In the genomic region with DNA sequence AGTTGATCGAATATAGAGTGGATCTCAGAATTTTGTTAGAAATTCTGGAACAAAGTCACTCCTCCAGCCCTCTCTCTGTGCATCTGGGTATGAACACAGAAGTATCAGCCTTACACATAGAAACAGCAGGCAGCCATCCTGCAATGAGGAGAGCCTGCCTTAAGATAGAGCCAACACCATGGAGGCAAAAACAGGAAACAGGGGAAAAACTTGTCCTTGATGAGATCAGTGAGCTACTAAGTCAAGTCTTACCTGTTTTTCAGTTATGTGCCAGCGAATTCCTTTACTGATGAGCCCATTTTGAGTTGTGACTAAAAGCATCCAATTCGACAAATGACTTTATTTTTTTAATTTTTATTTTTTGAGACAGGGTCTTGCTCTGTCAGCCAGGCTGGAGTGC, we compare ENCODE assay signal across 26 cellular contexts. TPM values are rescaled to one million over a fixed set of nuclear protein-coding genes. Genes with fewer than 3 reads are reported as not detected.
"Had no signal": no experiment of that assay in that cellular context is flagged by ENCODE, and none has a peak within 500 bp of the region (broad histone marks: within the 10 kb centered on the region; RNA-seq: fewer than 3 reads in every experiment).

No MANE protein-coding gene starts in this region.

- H3K4me3 Mint-ChIP-seq: immature natural killer cell; natural killer cell treated with Interleukin-12 subunit alpha and Interleukin-12 subunit beta and Interleukin-15 and Interleukin-18, amount 100 ng/mL, for 72 hours; neural progenitor cell had no signal

- H3K9me3 Mint-ChIP-seq: immature natural killer cell; natural killer cell treated with Interleukin-12 subunit alpha and Interleukin-12 subunit beta and Interleukin-15 and Interleukin-18, amount 100 ng/mL, for 72 hours; neural progenitor cell had no signal

- H3K36me3 ChIP-seq: neural progenitor cell, prostate gland, right atrium auricular region, thyroid gland had no signal

- H3K4me1 Mint-ChIP-seq: immature natural killer cell, neural progenitor cell had no signal

- DNase-seq: dermis blood vessel endothelial cell; effector memory CD4-positive, alpha-beta T cell; erythroblast; hypothalamus; immature natural killer cell; islet precursor cell; kidney glomerular epithelial cell; left colon; left ventricle myocardium inferior; lower lobe of right lung; stimulated activated CD4-positive, alpha-beta T cell treated with anti-CD3 and anti-CD28 coated beads, Interleukin-12 subunit alpha, Interleukin-12 subunit beta, amount 100 ng/mL, for 4 hours; stimulated activated CD4-positive, alpha-beta T cell treated with anti-CD3 and anti-CD28 coated beads, Interleukin-1b, Interleukin-23, amount 100 ng/mL, for 48 hours; stimulated activated CD4-positive, alpha-beta T cell treated with anti-CD3 and anti-CD28 coated beads, Interleukin-4, amount 100 ng/mL, for 1 hour; stimulated activated CD8-positive, alpha-beta memory T cell treated with anti-CD3 and anti-CD28 coated beads, Interleukin-4, amount 100 ng/mL, for 48 hours; stimulated activated naive CD4-positive, alpha-beta T cell treated with Interleukin-2 at 50 U/mL for 16 hours; stomach; thyroid gland; upper lobe of left lung had no signal

- H3K27me3 Mint-ChIP-seq: natural killer cell treated with Interleukin-12 subunit alpha and Interleukin-12 subunit beta and Interleukin-15 and Interleukin-18, amount 100 ng/mL, for 72 hours had no signal

- ATAC-seq: left colon; lower lobe of right lung; natural killer cell treated with Interleukin-12 subunit alpha and Interleukin-12 subunit beta and Interleukin-15 and Interleukin-18, amount 100 ng/mL, for 72 hours; sciatic nerve had no signal

- H3K27ac ChIP-seq: coronary artery, left ventricle myocardium inferior, lower lobe of right lung, neural progenitor cell, prostate gland, right atrium auricular region, stomach, thyroid gland, upper lobe of left lung had no signal

- H3K27me3 ChIP-seq: neural progenitor cell, right atrium auricular region, stomach, thyroid gland, upper lobe of left lung had no signal

- H3K27ac Mint-ChIP-seq: natural killer cell treated with Interleukin-12 subunit alpha and Interleukin-12 subunit beta and Interleukin-15 and Interleukin-18, amount 100 ng/mL, for 72 hours; neural progenitor cell had no signal

- H3K4me1 ChIP-seq: left ventricle myocardium inferior, lower lobe of right lung, neural progenitor cell, prostate gland, right atrium auricular region, stomach, upper lobe of left lung had no signal

- H3K4me3 ChIP-seq: coronary artery, left ventricle myocardium inferior, lower lobe of right lung, neural progenitor cell, prostate gland, right atrium auricular region, smooth muscle cell, stomach, thyroid gland, upper lobe of left lung had no signal

- H3K9me3 ChIP-seq: left ventricle myocardium inferior, lower lobe of right lung, prostate gland, right atrium auricular region, stomach, thyroid gland, upper lobe of left lung had no signal

RNA-seq across cellular contexts. Expression of gene TMEM169, which starts 41.8 kb away (rescaled TPM):
- polyA plus RNA-seq: endothelial cell of umbilical vein had no signal
